19 cellular contexts compared by ENCODE assay signal in the genomic region with DNA sequence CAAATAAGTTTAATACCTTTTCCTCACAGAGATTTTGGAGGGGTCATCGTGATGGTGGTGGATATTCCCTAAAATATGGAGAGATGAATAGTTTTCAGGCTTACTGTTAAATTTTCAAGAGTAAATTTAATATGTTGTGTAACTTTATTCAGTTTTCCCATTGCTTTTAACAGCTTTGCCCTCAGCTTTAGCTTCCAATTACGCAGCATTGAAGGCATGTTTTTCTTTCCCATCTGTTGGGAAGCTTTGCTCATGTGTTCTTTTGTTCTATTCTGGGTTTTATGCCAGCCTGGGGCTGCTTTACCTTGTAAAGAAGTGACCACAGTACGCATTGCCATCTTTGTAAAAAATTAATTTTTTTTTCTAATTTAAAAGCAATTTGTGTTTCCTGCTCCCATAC.
DNase-seq lines count a peak whose midpoint lies in the region; ATAC-seq, FAIRE-seq and TF ChIP-seq lines count a peak whose summit lies in the region.
"Had no signal": no experiment of that assay in that cellular context is flagged by ENCODE, and none has a peak within 500 bp of the region (broad histone marks: within the 10 kb centered on the region; RNA-seq: fewer than 3 reads in every experiment).

No MANE protein-coding gene starts in this region.

- H3K4me3 Mint-ChIP-seq in astrocyte (ENCODE audit: unreplicated experiment), result no peak overlapping the region
- H3K4me3 Mint-ChIP-seq in Caco-2 (ENCODE audit: unreplicated experiment), result no peak overlapping the region
- H3K4me3 Mint-ChIP-seq: CD4-positive, CD25-positive, alpha-beta regulatory T cell had no signal

- DNase-seq in Ammon's horn (ENCODE audit: low spot score), result peak; percentile 14
- DNase-seq in NCI-H2171 treated with DMSO at 0.1 percent for 48 hours (lab: John Stamatoyannopoulos, UW), result peak; percentile 34
- peak; percentile 26 for DNase-seq in astrocyte (ENCODE audit: low read depth)
- DNase-seq in dermis microvascular lymphatic vessel endothelial cell (ENCODE audit: low read depth in 2 of 2), result peak; percentile 5 to 27
- no peak for DNase-seq in Caco-2
- no peak for DNase-seq in NCI-H1930 (lab: John Stamatoyannopoulos, UW)
- DNase-seq in smooth muscle cell (lab: John Stamatoyannopoulos, UW; ENCODE audit: unreplicated experiment), result no peak
- DNase-seq: AML-193; CD4-positive, CD25-positive, alpha-beta regulatory T cell; DND-41; GF-D8; GOT3 had no signal

- no peak overlapping the region for H3K9ac ChIP-seq in astrocyte (ENCODE audit: low read length)
- H3K9ac ChIP-seq in smooth muscle cell (ENCODE audit: low read depth), result no peak overlapping the region
- H3K9ac ChIP-seq: BLaER1 treated with 17β-estradiol and CSF1 and Interleukin-3, amounts not matched to agents 10 nM and 100 nM had no signal

- H2AFZ ChIP-seq in astrocyte (ENCODE audit: low read depth, low read length), result no peak overlapping the region
- no peak overlapping the region for H2AFZ ChIP-seq in smooth muscle cell (ENCODE audit: low read depth)

- H3K27ac ChIP-seq in astrocyte (ENCODE audit: low read depth, low read length), result no peak overlapping the region
- no peak overlapping the region for H3K27ac ChIP-seq in smooth muscle cell (ENCODE audit: low read depth)
- H3K27ac ChIP-seq: 22Rv1; BLaER1 treated with 17β-estradiol and CSF1 and Interleukin-3, amounts not matched to agents 10 nM and 100 nM had no signal

- H3K4me1 ChIP-seq in astrocyte (ENCODE audit: insufficient read depth, low read length) (no peaks in the 10 kb centered on the region), Caco-2 (no peaks in the 10 kb centered on the region; the same call in 1 of the 2 replicates), smooth muscle cell (ENCODE audit: low read depth) (no peaks in the 10 kb centered on the region)
- H3K4me1 ChIP-seq: HAP-1 had no signal

- POLR2A ChIA-PET in Caco-2 (lab: Charles Lee), result no interaction called here

- H4K20me1 ChIP-seq in astrocyte (ENCODE audit: insufficient read depth, low read length), result no peaks in the 10 kb centered on the region
- no peaks in the 10 kb centered on the region for H4K20me1 ChIP-seq in smooth muscle cell (ENCODE audit: low read depth)
- H4K20me1 ChIP-seq: BLaER1 treated with 17β-estradiol and CSF1 and Interleukin-3, amounts not matched to agents 10 nM and 100 nM had no signal

- no peaks in the 10 kb centered on the region for H3F3A ChIP-seq in smooth muscle cell (ENCODE audit: low read depth)

- WGBS in smooth muscle cell (ENCODE audit: low lambda C conversion rate), result 83% methylated on average over 3 of the region's 3 CpGs

- H3K79me2 ChIP-seq in astrocyte (ENCODE audit: insufficient read depth, low read length), result no peaks in the 10 kb centered on the region
- H3K79me2 ChIP-seq in smooth muscle cell (ENCODE audit: low read depth), result no peaks in the 10 kb centered on the region

- TF ChIP-seq CTCF in astrocyte (IDR thresholded peaks at IDR 0.05; ENCODE audit: insufficient read depth, low read depth, low read length), result no peak
- no peak for TF ChIP-seq CTCF in Caco-2 (IDR thresholded peaks at IDR 0.05; ENCODE audit: insufficient read depth in 1 of 2, low read depth in 1 of 2, low read length in 1 of 2, severe bottlenecking in 1 of 2, unreplicated experiment in 1 of 2)
- no peak for TF ChIP-seq CTCF in smooth muscle cell (IDR thresholded peaks at IDR 0.05; ENCODE audit: borderline replicate concordance, insufficient read depth, poor library complexity, severe bottlenecking)

- no peaks in the 10 kb centered on the region for H3K36me3 ChIP-seq in astrocyte (ENCODE audit: insufficient read depth, low read length)
- H3K36me3 ChIP-seq in Caco-2 (ENCODE audit: control insufficient read depth, insufficient read depth, low read length), result no peaks in the 10 kb centered on the region
- no peaks in the 10 kb centered on the region for H3K36me3 ChIP-seq in smooth muscle cell (ENCODE audit: low read depth)
- H3K36me3 ChIP-seq: BLaER1 treated with 17β-estradiol and CSF1 and Interleukin-3, amounts not matched to agents 10 nM and 100 nM; HAP-1 had no signal

- no peaks in the 10 kb centered on the region for H3K27me3 ChIP-seq in astrocyte (ENCODE audit: insufficient read depth, low read length)
- no peaks in the 10 kb centered on the region for H3K27me3 ChIP-seq in Caco-2 (replicated peaks; ENCODE audit: control insufficient read depth, insufficient read depth, low read length)
- no peaks in the 10 kb centered on the region for H3K27me3 ChIP-seq in smooth muscle cell (ENCODE audit: low read depth)
- H3K27me3 ChIP-seq: BLaER1 treated with 17β-estradiol and CSF1 and Interleukin-3, amounts not matched to agents 10 nM and 100 nM had no signal

- CTCF ChIA-PET in Caco-2 (lab: Charles Lee), result no interaction called here

- BruUV-seq in Caco-2 (replicated peaks; lab: Mats Ljungman, UMichigan), result no TSS peak

- H3K27me3 Mint-ChIP-seq in astrocyte (ENCODE audit: low read depth, unreplicated experiment) (no peaks in the 10 kb centered on the region), Caco-2 (ENCODE audit: insufficient read depth, unreplicated experiment) (peaks cover 4% of the 10 kb centered on the region)

- H3K36me3 Mint-ChIP-seq in astrocyte (ENCODE audit: low read depth, unreplicated experiment) (no peaks in the 10 kb centered on the region), Caco-2 (ENCODE audit: insufficient read depth, unreplicated experiment) (no peaks in the 10 kb centered on the region)
- H3K36me3 Mint-ChIP-seq: CD4-positive, CD25-positive, alpha-beta regulatory T cell had no signal

- FAIRE-seq in astrocyte (lab: Jason Lieb, UNC), result no peak
- FAIRE-seq: GM19239, HepG2, HTR-8/SVneo had no signal

- H3K4me3 ChIP-seq in astrocyte (ENCODE audit: insufficient read depth, low read depth, low read length) (no peak overlapping the region), Caco-2 (ENCODE audit: low read depth, low read length) (no peak overlapping the region), smooth muscle cell (no peak overlapping the region)
- H3K4me3 ChIP-seq: BLaER1 treated with 17β-estradiol and CSF1 and Interleukin-3, amounts not matched to agents 10 nM and 100 nM; HAP-1 had no signal

- H3K4me1 Mint-ChIP-seq in astrocyte (ENCODE audit: low read depth, unreplicated experiment), result no peaks in the 10 kb centered on the region
- no peaks in the 10 kb centered on the region for H3K4me1 Mint-ChIP-seq in Caco-2 (ENCODE audit: low read depth, unreplicated experiment)

- H3K4me2 ChIP-seq in astrocyte (ENCODE audit: low read length) (no peak overlapping the region), smooth muscle cell (no peak overlapping the region)
- H3K4me2 ChIP-seq: BLaER1 treated with 17β-estradiol and CSF1 and Interleukin-3, amounts not matched to agents 10 nM and 100 nM had no signal

- H3K9me3 ChIP-seq in astrocyte (ENCODE audit: insufficient read depth, low read depth, low read length), result no peaks in the 10 kb centered on the region
- H3K9me3 ChIP-seq in Caco-2, result no peaks in the 10 kb centered on the region
- no peaks in the 10 kb centered on the region for H3K9me3 ChIP-seq in smooth muscle cell (replicated peaks; ENCODE audit: low read depth)
- H3K9me3 ChIP-seq: HAP-1 had no signal

- no peaks in the 10 kb centered on the region for H3K9me3 Mint-ChIP-seq in astrocyte (ENCODE audit: unreplicated experiment)
- no peaks in the 10 kb centered on the region for H3K9me3 Mint-ChIP-seq in Caco-2 (ENCODE audit: unreplicated experiment)

- intact Hi-C loops in Caco-2 (cut with micrococcal nuclease; ENCODE audit: unreplicated experiment), result no loop called here

- ATAC-seq in HG02763 (IDR thresholded peaks at IDR 0.05; ENCODE audit: unreplicated experiment), result no peak
- ATAC-seq: HepG2 had no signal

- H3K27ac Mint-ChIP-seq in astrocyte (ENCODE audit: unreplicated experiment) (no peak overlapping the region), Caco-2 (ENCODE audit: unreplicated experiment) (no peak overlapping the region)
- H3K27ac Mint-ChIP-seq: CD4-positive, CD25-positive, alpha-beta regulatory T cell had no signal

Comparison
In these comparisons a context has a peak if more than half of its experiments do, and no peak if none do; other contexts are left out.
1. DNase-seq: peak in Ammon's horn (single experiment), NCI-H2171 treated with DMSO at 0.1 percent for 48 hours (single experiment), astrocyte (single experiment) and dermis microvascular lymphatic vessel endothelial cell (2 of 2); none in Caco-2 (0 of 2), NCI-H1930 (0 of 2) and smooth muscle cell (single experiment).